18 cellular contexts compared by ENCODE assay signal in the genomic region with DNA sequence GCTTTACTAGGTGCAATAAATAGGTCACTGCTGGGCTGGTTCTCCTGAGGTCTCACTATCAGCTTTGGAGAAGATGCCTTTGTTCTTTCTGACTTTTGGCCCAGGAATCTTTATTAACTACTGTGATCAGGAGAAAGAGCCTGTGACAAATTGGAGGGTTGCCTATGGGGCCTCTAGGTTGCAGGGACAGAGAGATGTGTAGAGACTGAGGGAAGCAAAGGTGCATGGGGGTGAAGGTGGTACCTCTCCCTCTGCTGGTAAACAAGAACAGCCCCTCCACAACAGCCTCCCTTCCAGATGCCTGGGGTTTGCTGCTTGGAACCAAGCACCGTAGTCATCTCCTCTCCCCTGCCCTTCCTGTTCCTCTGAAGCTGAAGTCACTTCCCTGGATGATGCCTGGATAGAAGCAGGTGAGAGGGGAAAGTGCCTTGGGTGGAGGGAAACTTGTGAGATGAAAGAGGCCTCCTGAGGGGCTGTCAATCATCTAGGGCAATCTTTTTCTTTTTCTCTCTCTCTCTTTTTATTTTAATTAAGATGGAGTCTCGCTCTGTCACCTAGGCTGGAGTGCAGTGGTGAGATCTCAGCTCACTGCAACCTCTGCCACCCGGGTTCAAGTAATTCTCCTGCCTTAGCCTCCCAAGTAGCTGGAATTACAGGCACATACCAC. TPM values are rescaled to one million over a fixed set of nuclear protein-coding genes. Genes with fewer than 3 reads are reported as not detected.
DNase-seq lines count a peak whose midpoint lies in the region; ATAC-seq and TF ChIP-seq lines count a peak whose summit lies in the region.
"Had no signal": no experiment of that assay in that cellular context is flagged by ENCODE, and none has a peak within 500 bp of the region (broad histone marks: within the 10 kb centered on the region; RNA-seq: fewer than 3 reads in every experiment).

No MANE protein-coding gene starts in this region.

- no peak overlapping the region for H3K4me3 ChIP-seq in GM12875 (ENCODE audit: low read depth, low read length)
- H3K4me3 ChIP-seq: lung had no signal

- no peaks in the 10 kb centered on the region for H3K9me3 Mint-ChIP-seq in activated T-helper 17 cell treated with anti-CD3 and anti-CD28 coated beads, Interleukin-2, amount 50 U/mL, for 72 hours
- peaks cover 3% of the 10 kb centered on the region for H3K9me3 Mint-ChIP-seq in natural killer cell treated with Interleukin-12 subunit alpha and Interleukin-12 subunit beta and Interleukin-15 and Interleukin-18, amount 100 ng/mL, for 72 hours
- H3K9me3 Mint-ChIP-seq: nephron had no signal

- DNase-seq in activated CD8-positive, alpha-beta memory T cell treated with anti-CD3 and anti-CD28 coated beads for 24 hours, result peak; percentile 59
- DNase-seq in activated CD8-positive, alpha-beta memory T cell treated with anti-CD3 and anti-CD28 coated beads, Interleukin-2, amount 50 U/mL, for 4 hours, result no peak
- DNase-seq in natural killer cell treated with Interleukin-12 subunit alpha and Interleukin-12 subunit beta and Interleukin-15 and Interleukin-18, amount 100 ng/mL, for 72 hours (ENCODE audit: low spot score), result no peak
- DNase-seq: COR-L47, head of caudate nucleus, NCI-H2029, NCI-H510A, psoas muscle, stomach, T1000 had no signal

- TF ChIP-seq CTCF in GM12875 (IDR thresholded peaks at IDR 0.05; ENCODE audit: borderline replicate concordance, insufficient read depth, low read depth, low read length), result 0 out of 2 replicates have a peak, but pooled peaks have one; percentile 8

- H3K27me3 Mint-ChIP-seq in activated T-helper 17 cell treated with anti-CD3 and anti-CD28 coated beads, Interleukin-2, amount 50 U/mL, for 72 hours, result no peaks in the 10 kb centered on the region
- no peaks in the 10 kb centered on the region for H3K27me3 Mint-ChIP-seq in natural killer cell treated with Interleukin-12 subunit alpha and Interleukin-12 subunit beta and Interleukin-15 and Interleukin-18, amount 100 ng/mL, for 72 hours

- H3K4me1 Mint-ChIP-seq in activated T-helper 17 cell treated with anti-CD3 and anti-CD28 coated beads, Interleukin-2, amount 50 U/mL, for 72 hours, result peaks cover 12% of the 10 kb centered on the region
- H3K4me1 Mint-ChIP-seq in natural killer cell treated with Interleukin-12 subunit alpha and Interleukin-12 subunit beta and Interleukin-15 and Interleukin-18, amount 100 ng/mL, for 72 hours (ENCODE audit: low read depth in 2 of 2), result peaks cover 46 to 59% of the 10 kb centered on the region in 2 donors

- peak overlapping the region; percentile 61 for H3K4me3 Mint-ChIP-seq in activated T-helper 17 cell treated with anti-CD3 and anti-CD28 coated beads, Interleukin-2, amount 50 U/mL, for 72 hours
- peak overlapping the region; percentile 78 for H3K4me3 Mint-ChIP-seq in natural killer cell treated with Interleukin-12 subunit alpha and Interleukin-12 subunit beta and Interleukin-15 and Interleukin-18, amount 100 ng/mL, for 72 hours

- ATAC-seq in activated T-helper 17 cell treated with anti-CD3 and anti-CD28 coated beads, Interleukin-2, amount 50 U/mL, for 72 hours (replicated peaks), result no peak
- ATAC-seq in natural killer cell treated with Interleukin-12 subunit alpha and Interleukin-12 subunit beta and Interleukin-15 and Interleukin-18, amount 100 ng/mL, for 72 hours, result no peak
- no peak for ATAC-seq in HG03460 (IDR thresholded peaks at IDR 0.05; ENCODE audit: unreplicated experiment)
- ATAC-seq in activated CD4-positive, CD25-positive, alpha-beta regulatory T cell treated with anti-CD3 and anti-CD28 coated beads, Interleukin-2, amount 50 U/mL, for 24 hours, result no peak
- ATAC-seq in HG03135 (IDR thresholded peaks at IDR 0.05; ENCODE audit: unreplicated experiment), result no peak
- ATAC-seq: HCT116, psoas muscle had no signal

- peak overlapping the region; percentile 64 for H3K27ac Mint-ChIP-seq in activated T-helper 17 cell treated with anti-CD3 and anti-CD28 coated beads, Interleukin-2, amount 50 U/mL, for 72 hours
- H3K27ac Mint-ChIP-seq in natural killer cell treated with Interleukin-12 subunit alpha and Interleukin-12 subunit beta and Interleukin-15 and Interleukin-18, amount 100 ng/mL, for 72 hours, result peak overlapping the region; percentile 75 to 83

- no peaks in the 10 kb centered on the region for H3K36me3 Mint-ChIP-seq in activated T-helper 17 cell treated with anti-CD3 and anti-CD28 coated beads, Interleukin-2, amount 50 U/mL, for 72 hours (ENCODE audit: low read depth)
- H3K36me3 Mint-ChIP-seq in natural killer cell treated with Interleukin-12 subunit alpha and Interleukin-12 subunit beta and Interleukin-15 and Interleukin-18, amount 100 ng/mL, for 72 hours, result no peaks in the 10 kb centered on the region

RNA-seq across cellular contexts. Expression of a gene that starts 57.4 kb away (rescaled TPM):
- 10 to 100 TPM; 23.3 to 27.4 TPM for total RNA-seq in activated T-helper 17 cell treated with anti-CD3 and anti-CD28 coated beads, Interleukin-2, amount 50 U/mL, for 72 hours
- total RNA-seq in natural killer cell treated with Interleukin-12 subunit alpha and Interleukin-12 subunit beta and Interleukin-15 and Interleukin-18, amount 100 ng/mL, for 72 hours, result 10 to 100 TPM; 45.2 to 45.3 TPM
